20 cellular contexts compared by ENCODE assay signal in genomic region chr14:72800296-72800695, GRCh38.
"Had no signal": no experiment of that assay in that cellular context is flagged by ENCODE, and none has a peak within 500 bp of the region (broad histone marks: within the 10 kb centered on the region; RNA-seq: fewer than 3 reads in every experiment).

No MANE protein-coding gene starts in this region.

- H3K27ac Mint-ChIP-seq: stimulated activated naive B cell treated with anti-CD40 and anti-IgM and Interleukin-4, amounts not matched to agents 10 μg/mL and 1 μg/mL and 100 μg/mL, for 72 hours; type B pancreatic cell had no signal

- H3K27ac ChIP-seq: coronary artery, ovary, skin epidermis, stomach, vagina had no signal

- H3K36me3 ChIP-seq: ovary, right atrium auricular region, sigmoid colon, stomach, vagina had no signal

- DNase-seq: effector CD4-positive, alpha-beta T cell; foreskin melanocyte; left colon; left ventricle myocardium superior; naive thymus-derived CD4-positive, alpha-beta T cell; nucleus accumbens; ovary; sigmoid colon; stimulated activated CD4-positive, alpha-beta T cell treated with anti-CD3 and anti-CD28 coated beads, Interleukin-2, amount 100 ng/mL, for 24 hours; stimulated activated CD4-positive, alpha-beta T cell treated with anti-CD3 and anti-CD28 coated beads, Interleukin-4, amount 100 ng/mL, for 4 hours; stimulated activated naive B cell treated with anti-CD40 and anti-IgM and Interleukin-4, amounts not matched to agents 10 μg/mL and 1 μg/mL and 100 μg/mL, for 72 hours; stomach had no signal

- H3K9me3 Mint-ChIP-seq: stimulated activated naive B cell treated with anti-CD40 and anti-IgM and Interleukin-4, amounts not matched to agents 10 μg/mL and 1 μg/mL and 100 μg/mL, for 72 hours had no signal

- H3K4me2 ChIP-seq: hepatocyte had no signal

- H3K4me3 Mint-ChIP-seq: naive thymus-derived CD4-positive, alpha-beta T cell; neural crest cell; stimulated activated naive B cell treated with anti-CD40 and anti-IgM and Interleukin-4, amounts not matched to agents 10 μg/mL and 1 μg/mL and 100 μg/mL, for 72 hours; type B pancreatic cell had no signal

- H3K4me3 ChIP-seq: coronary artery, hepatocyte, lung, ovary, right atrium auricular region, sigmoid colon, skin epidermis, stomach, vagina had no signal

- H2AFZ ChIP-seq: hepatocyte had no signal

- H3K4me1 ChIP-seq: stomach, vagina had no signal

- H3K79me2 ChIP-seq: hepatocyte had no signal

- H3K27me3 Mint-ChIP-seq: stimulated activated naive B cell treated with anti-CD40 and anti-IgM and Interleukin-4, amounts not matched to agents 10 μg/mL and 1 μg/mL and 100 μg/mL, for 72 hours; type B pancreatic cell had no signal

- H3K36me3 Mint-ChIP-seq: type B pancreatic cell had no signal

- H3K9me3 ChIP-seq: ovary, right atrium auricular region, sigmoid colon, stomach, vagina had no signal

- H3K27me3 ChIP-seq: hepatocyte, ovary, right atrium auricular region, sigmoid colon, stomach, vagina had no signal

- ATAC-seq: left colon; left ventricle myocardium superior; stimulated activated naive B cell treated with anti-CD40 and anti-IgM and Interleukin-4, amounts not matched to agents 10 μg/mL and 1 μg/mL and 100 μg/mL, for 72 hours had no signal
